Comparison of ENCODE assay signal across 20 cellular contexts in the genomic region with DNA sequence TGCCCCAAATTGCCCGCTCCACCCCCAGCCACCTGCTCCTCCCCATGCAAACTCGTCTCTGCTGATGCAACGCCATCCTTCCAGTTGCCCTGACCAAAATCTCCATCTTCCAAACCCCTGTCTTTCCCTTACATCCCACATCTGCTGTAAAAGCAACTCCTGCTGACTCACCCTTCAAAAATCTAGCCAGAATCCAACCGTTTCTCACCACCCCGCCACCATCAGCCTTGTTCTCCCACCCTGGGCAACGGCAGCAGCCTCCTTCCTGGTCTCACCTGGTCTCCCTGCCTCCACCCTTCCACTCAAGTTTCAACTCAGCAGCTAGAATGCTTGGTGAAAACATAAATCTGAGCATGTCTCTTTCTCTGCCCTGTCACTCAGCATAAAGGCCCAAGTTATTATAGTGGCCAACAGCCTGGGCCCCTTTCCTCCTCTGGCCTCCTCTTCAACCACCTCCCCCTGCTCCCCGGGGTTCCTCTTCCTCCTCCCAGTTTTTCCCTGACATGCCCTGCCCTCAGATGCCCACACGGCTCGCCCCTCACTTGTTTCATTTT. TPM values are rescaled to one million over a fixed set of nuclear protein-coding genes. Genes with fewer than 3 reads are reported as not detected.
DNase-seq lines count a peak whose midpoint lies in the region; ATAC-seq, FAIRE-seq and TF ChIP-seq lines count a peak whose summit lies in the region.
"Had no signal": no experiment of that assay in that cellular context is flagged by ENCODE, and none has a peak within 500 bp of the region (broad histone marks: within the 10 kb centered on the region; RNA-seq: fewer than 3 reads in every experiment).

No MANE protein-coding gene starts in this region.

- no peaks in the 10 kb centered on the region for H3K9me3 ChIP-seq in breast epithelium
- H3K9me3 ChIP-seq: esophagus squamous epithelium, uterus had no signal

- TF ChIP-seq CTCF in MCF 10A (IDR thresholded peaks at IDR 0.05; ENCODE audit: unreplicated experiment) (no peak), breast epithelium (IDR thresholded peaks at IDR 0.05) (no peak), epithelial cell of esophagus (IDR thresholded peaks at IDR 0.05; ENCODE audit: insufficient read depth, low read depth, low read length, missing control alignments) (no peak), progenitor cell of endocrine pancreas (IDR thresholded peaks at IDR 0.05; ENCODE audit: unreplicated experiment) (no peak)

- H3K4me3 ChIP-seq in breast epithelium (no peak overlapping the region), epithelial cell of esophagus (ENCODE audit: low read length) (no peak overlapping the region)
- H3K4me3 ChIP-seq: esophagus squamous epithelium, skin epidermis, uterus had no signal

- DNase-seq in MCF 10A (ENCODE audit: unreplicated experiment) = peak; percentile 23
- DNase-seq in breast epithelium (ENCODE audit: low spot score in 2 of 2) = no peak
- peak; percentile 25 for DNase-seq in RCC 7860 (ENCODE audit: low spot score)
- DNase-seq in epithelial cell of esophagus (ENCODE audit: low read depth) = peak; percentile 21
- no peak for DNase-seq in progenitor cell of endocrine pancreas (ENCODE audit: low spot score, unreplicated experiment)
- no peak for DNase-seq in NCI-H1417 (lab: John Stamatoyannopoulos, UW)
- DNase-seq in ureter (ENCODE audit: low spot score) = no peak
- DNase-seq: activated CD4-positive, alpha-beta memory T cell treated with anti-CD3 and anti-CD28 coated beads for 36 hours; aorta; CD8-positive, alpha-beta memory T cell; esophagus squamous epithelium; GOT3; hippocampal formation; NCI-H1092 treated with DMSO at 0.1 percent for 48 hours; nucleus accumbens; uterus had no signal

- POLR2A ChIA-PET in MCF 10A (lab: Yijun Ruan, JAX) = no interaction called here

- peaks cover 18% of the 10 kb centered on the region for H3K27me3 Mint-ChIP-seq in MCF 10A (ENCODE audit: insufficient read depth, unreplicated experiment)
- H3K27me3 Mint-ChIP-seq in progenitor cell of endocrine pancreas = peaks cover 19% of the 10 kb centered on the region
- H3K27me3 Mint-ChIP-seq: activated CD4-positive, alpha-beta memory T cell treated with anti-CD3 and anti-CD28 coated beads for 36 hours; stimulated activated memory B cell treated with anti-CD40 and anti-IgM and Interleukin-4, amounts not matched to agents 10 μg/mL and 1 μg/mL and 100 μg/mL, for 72 hours had no signal

- no TSS peak for BruUV-seq in MCF 10A (replicated peaks; lab: Mats Ljungman, UMichigan)

- H3K4me1 Mint-ChIP-seq in MCF 10A (ENCODE audit: insufficient read depth, unreplicated experiment) = peaks cover 8% of the 10 kb centered on the region
- peaks cover 13% of the 10 kb centered on the region for H3K4me1 Mint-ChIP-seq in progenitor cell of endocrine pancreas (ENCODE audit: low read depth)
- H3K4me1 Mint-ChIP-seq: CD8-positive, alpha-beta memory T cell had no signal

- H3K4me3 Mint-ChIP-seq in MCF 10A (ENCODE audit: unreplicated experiment) (no peak overlapping the region), progenitor cell of endocrine pancreas (ENCODE audit: low read depth) (no peak overlapping the region)
- H3K4me3 Mint-ChIP-seq: activated CD4-positive, alpha-beta memory T cell treated with anti-CD3 and anti-CD28 coated beads for 36 hours; stimulated activated memory B cell treated with anti-CD40 and anti-IgM and Interleukin-4, amounts not matched to agents 10 μg/mL and 1 μg/mL and 100 μg/mL, for 72 hours had no signal

- no peaks in the 10 kb centered on the region for H3K4me1 ChIP-seq in breast epithelium
- H3K4me1 ChIP-seq: uterus had no signal

- H3K27me3 ChIP-seq in breast epithelium = no peaks in the 10 kb centered on the region
- H3K27me3 ChIP-seq: esophagus squamous epithelium, uterus had no signal

- no peak for TF ChIP-seq POLR2A in breast epithelium (IDR thresholded peaks at IDR 0.05)

- no peak for ATAC-seq in GM18498 (IDR thresholded peaks at IDR 0.05; ENCODE audit: unreplicated experiment)
- ATAC-seq: stimulated activated memory B cell treated with anti-CD40 and anti-IgM and Interleukin-4, amounts not matched to agents 10 μg/mL and 1 μg/mL and 100 μg/mL, for 72 hours had no signal

- H3K27ac ChIP-seq in breast epithelium = no peak overlapping the region
- H3K27ac ChIP-seq: esophagus squamous epithelium, skin epidermis, uterus had no signal

- intact Hi-C loops in MCF 10A (cut with micrococcal nuclease) (no loop called here), breast epithelium (cut with DNase I; ENCODE audit: low total_unique reads) (no loop called here)

- H3K36me3 Mint-ChIP-seq in MCF 10A (ENCODE audit: insufficient read depth, unreplicated experiment) (no peaks in the 10 kb centered on the region), progenitor cell of endocrine pancreas (ENCODE audit: insufficient read depth) (no peaks in the 10 kb centered on the region)
- H3K36me3 Mint-ChIP-seq: activated CD4-positive, alpha-beta memory T cell treated with anti-CD3 and anti-CD28 coated beads for 36 hours; CD8-positive, alpha-beta memory T cell; stimulated activated memory B cell treated with anti-CD40 and anti-IgM and Interleukin-4, amounts not matched to agents 10 μg/mL and 1 μg/mL and 100 μg/mL, for 72 hours had no signal

- no peaks in the 10 kb centered on the region for H3K9me3 Mint-ChIP-seq in MCF 10A (ENCODE audit: unreplicated experiment)
- H3K9me3 Mint-ChIP-seq in progenitor cell of endocrine pancreas (ENCODE audit: low read depth) = peaks cover 4% of the 10 kb centered on the region
- H3K9me3 Mint-ChIP-seq: activated CD4-positive, alpha-beta memory T cell treated with anti-CD3 and anti-CD28 coated beads for 36 hours; CD8-positive, alpha-beta memory T cell; stimulated activated memory B cell treated with anti-CD40 and anti-IgM and Interleukin-4, amounts not matched to agents 10 μg/mL and 1 μg/mL and 100 μg/mL, for 72 hours had no signal

- CTCF ChIA-PET in MCF 10A (lab: Yijun Ruan, JAX) = no interaction called here

- no peak for FAIRE-seq in RCC 7860 (lab: Jason Lieb, UNC)
- FAIRE-seq: GM12891 had no signal

- H3K36me3 ChIP-seq in breast epithelium = no peaks in the 10 kb centered on the region
- H3K36me3 ChIP-seq: esophagus squamous epithelium, uterus had no signal

- H3K27ac Mint-ChIP-seq in MCF 10A (ENCODE audit: low read depth, unreplicated experiment) (no peak overlapping the region), progenitor cell of endocrine pancreas (peak overlapping the region; percentile 88)
- H3K27ac Mint-ChIP-seq: activated CD4-positive, alpha-beta memory T cell treated with anti-CD3 and anti-CD28 coated beads for 36 hours; stimulated activated memory B cell treated with anti-CD40 and anti-IgM and Interleukin-4, amounts not matched to agents 10 μg/mL and 1 μg/mL and 100 μg/mL, for 72 hours had no signal

RNA-seq across cellular contexts. Expression of a gene that starts 7.2 kb away (rescaled TPM):
- total RNA-seq in MCF 10A (2022) (8.9 and 10.3 TPM in 2 replicates), breast epithelium (10 to 100 TPM in 2 of 3 donors, 1 to 10 TPM in 1; 3.0 to 20.2 (median 15.7) TPM), progenitor cell of endocrine pancreas (18.9 and 22.2 TPM in 2 replicates), ureter (23.6 TPM)

Comparison
In these comparisons a context has a peak if more than half of its experiments do, and no peak if none do; other contexts are left out.
1. DNase-seq: peak in MCF 10A (single experiment), RCC 7860 (single experiment) and epithelial cell of esophagus (single experiment); none in breast epithelium (0 of 2), progenitor cell of endocrine pancreas (single experiment), NCI-H1417 (0 of 3) and ureter (single experiment).